In genomic region chr18:13191779-13192178, GRCh38 we compare ENCODE assay signal across 25 cellular contexts. TPM values are rescaled to one million over a fixed set of nuclear protein-coding genes. Genes with fewer than 3 reads are reported as not detected.
A peak's percentile ranks its signal among the peaks of the same experiment; 100 is the strongest.
DNase-seq lines count a peak whose midpoint lies in the region; ATAC-seq, FAIRE-seq and TF ChIP-seq lines count a peak whose summit lies in the region.
"Had no signal": no experiment of that assay in that cellular context is flagged by ENCODE, and none has a peak within 500 bp of the region (broad histone marks: within the 10 kb centered on the region; RNA-seq: fewer than 3 reads in every experiment).

No MANE protein-coding gene starts in this region.

- H3K27me3 ChIP-seq in cardiac muscle cell (no peaks in the 10 kb centered on the region), right atrium auricular region (no peaks in the 10 kb centered on the region), right lobe of liver (no peaks in the 10 kb centered on the region), ovary (no peaks in the 10 kb centered on the region)
- H3K27me3 ChIP-seq: brain microvascular endothelial cell, gastroesophageal sphincter, tibial nerve had no signal

- H3K4me3 ChIP-seq in cardiac muscle cell (no peak overlapping the region), right atrium auricular region (no peak overlapping the region), fibroblast of pulmonary artery (replicated peaks; ENCODE audit: low read depth, low read length) (no peak overlapping the region), right lobe of liver (no peak overlapping the region), kidney (ENCODE audit: low read length in 2 of 2) (no peak overlapping the region), ovary (no peak overlapping the region)
- H3K4me3 ChIP-seq: gastroesophageal sphincter, psoas muscle, tibial nerve had no signal

- DNase-seq in cardiac muscle cell (ENCODE audit: low read depth in 1 of 2, low spot score in 1 of 2) (peak; percentile 40 to 60), right atrium auricular region (ENCODE audit: low spot score) (no peak), fibroblast of pulmonary artery (ENCODE audit: low read depth) (peak; percentile 18), right lobe of liver (no peak), kidney (no peak), ovary (no peak), NCI-H187 treated with DMSO at 0.1 percent for 48 hours (lab: John Stamatoyannopoulos, UW) (no peak)
- no peak for DNase-seq in effector CD4-positive, alpha-beta T cell
- DNase-seq: activated CD4-positive, alpha-beta T cell treated with anti-CD3 and anti-CD28 coated beads, Interleukin-2, amount 50 U/mL, for 48 hours; activated naive CD4-positive, alpha-beta T cell treated with anti-CD3 and anti-CD28 coated beads, Interleukin-2, amount 10 ng/mL, durations not matched to agents 7 days and 5 days; activated T-cell treated with anti-CD3 and anti-CD28 coated beads for 4 hours; brain microvascular endothelial cell; C1 segment of cervical spinal cord; natural killer cell; NCI-H146; NK-92 treated with Interleukin-12 subunit alpha and Interleukin-12 subunit beta, amount 100 ng/mL, for 24 hours; psoas muscle; RPMI8226; stimulated activated CD4-positive, alpha-beta T cell treated with anti-CD3 and anti-CD28 coated beads, Interleukin-15, amount 100 ng/mL, for 24 hours; stimulated activated naive B cell treated with anti-CD40 and anti-IgM and Interleukin-4, amounts not matched to agents 10 μg/mL and 1 μg/mL and 100 μg/mL, for 72 hours; SW 1271 had no signal

- FAIRE-seq in kidney (lab: Jason Lieb, UNC): no peak

- H3K9ac ChIP-seq in kidney (ENCODE audit: low read length in 2 of 2): no peak overlapping the region

- no peak for TF ChIP-seq POLR2A in right lobe of liver (IDR thresholded peaks at IDR 0.05)
- TF ChIP-seq POLR2A in ovary (IDR thresholded peaks at IDR 0.05): no peak

- TF ChIP-seq EP300 in ovary (IDR thresholded peaks at IDR 0.05): no peak

- H3K36me3 ChIP-seq in cardiac muscle cell: no peaks in the 10 kb centered on the region
- H3K36me3 ChIP-seq in right atrium auricular region: no peaks in the 10 kb centered on the region
- no peaks in the 10 kb centered on the region for H3K36me3 ChIP-seq in right lobe of liver
- H3K36me3 ChIP-seq in kidney (ENCODE audit: control insufficient read depth in 1 of 2, insufficient read depth in 2 of 2, low read length in 2 of 2): no peaks in the 10 kb centered on the region
- no peaks in the 10 kb centered on the region for H3K36me3 ChIP-seq in ovary
- H3K36me3 ChIP-seq: brain microvascular endothelial cell, gastroesophageal sphincter, tibial nerve had no signal

- intact Hi-C loops in right lobe of liver (cut with DNase I) (no loop called here), kidney (cut with DNase I) (no loop called here), ovary (cut with DNase I) (no loop called here)

- H3K27ac ChIP-seq in cardiac muscle cell (no peak overlapping the region), right atrium auricular region (no peak overlapping the region), right lobe of liver (no peak overlapping the region), kidney (ENCODE audit: low read depth in 2 of 2, low read length in 2 of 2) (no peak overlapping the region), ovary (no peak overlapping the region)
- H3K27ac ChIP-seq: brain microvascular endothelial cell, epithelial cell of prostate, gastroesophageal sphincter, psoas muscle, tibial nerve had no signal

- 38% methylated on average over 4 of the region's 7 CpGs for WGBS in right lobe of liver (ENCODE audit: insufficient coverage, low coverage, low lambda C conversion rate, missing lambda C conversion rate)
- 18 to 35% (median 20%) methylated on average over 7 of the region's 7 CpGs for WGBS in ovary, 3 donors

- H3K4me1 ChIP-seq in cardiac muscle cell (ENCODE audit: low read depth): peaks cover 5% of the 10 kb centered on the region
- peaks cover 0 to 9% of the 10 kb centered on the region in 2 donors for H3K4me1 ChIP-seq in right atrium auricular region
- peaks cover 0 to 1% (median 0%) of the 10 kb centered on the region in 4 donors for H3K4me1 ChIP-seq in right lobe of liver
- no peaks in the 10 kb centered on the region for H3K4me1 ChIP-seq in kidney (ENCODE audit: control insufficient read depth in 1 of 2, insufficient read depth in 1 of 2, low read depth in 1 of 2, low read length in 2 of 2)
- no peaks in the 10 kb centered on the region for H3K4me1 ChIP-seq in ovary (ENCODE audit: insufficient read depth)
- H3K4me1 ChIP-seq: gastroesophageal sphincter, psoas muscle, tibial nerve had no signal

- TF ChIP-seq CTCF in cardiac muscle cell (IDR thresholded peaks at IDR 0.05; ENCODE audit: low read depth, low read length) (no peak), right atrium auricular region (IDR thresholded peaks at IDR 0.05) (no peak), fibroblast of pulmonary artery (IDR thresholded peaks at IDR 0.05; ENCODE audit: low read length, missing control alignments) (no peak), right lobe of liver (IDR thresholded peaks at IDR 0.05) (no peak), kidney (IDR thresholded peaks at IDR 0.05; ENCODE audit: borderline replicate concordance, extremely low read depth, insufficient read depth) (no peak), ovary (IDR thresholded peaks at IDR 0.05) (no peak)

- H3K9me3 ChIP-seq in cardiac muscle cell (ENCODE audit: low read depth) (no peaks in the 10 kb centered on the region), right atrium auricular region (peaks cover 0 to 3% of the 10 kb centered on the region in 2 donors), right lobe of liver (no peaks in the 10 kb centered on the region), kidney (ENCODE audit: control insufficient read depth in 1 of 2, low read length in 2 of 2) (no peaks in the 10 kb centered on the region), ovary (peaks cover 0 to 2% of the 10 kb centered on the region in 2 donors)
- H3K9me3 ChIP-seq: psoas muscle had no signal

- ATAC-seq in right lobe of liver: peak in 3 of 4 donors; percentile 32 to 55 (median 44)
- ATAC-seq: gastroesophageal sphincter; natural killer cell; psoas muscle; stimulated activated naive B cell treated with anti-CD40 and anti-IgM and Interleukin-4, amounts not matched to agents 10 μg/mL and 1 μg/mL and 100 μg/mL, for 72 hours had no signal

RNA-seq across cellular contexts. Expression of gene LDLRAD4, which starts 26.8 kb away (rescaled TPM):
- total RNA-seq in cardiac muscle cell (7.9 and 10.5 TPM in 2 replicates), right atrium auricular region (10 to 100 TPM; 33.1 to 41.2 TPM), right lobe of liver (10 to 100 TPM; 10.6 to 66.4 (median 18.7) TPM), kidney (42.3 TPM), ovary (10 to 100 TPM in 4 of 7 donors, 1 to 10 TPM in 3; 4.1 to 31.6 (median 10.5) TPM)
- polyA plus RNA-seq in cardiac muscle cell (7.6 and 11.5 TPM in 2 replicates), kidney (ENCODE audit: insufficient read depth, low read depth, low replicate concordance) (2.3 TPM), ovary (1 to 10 TPM; 2.3 to 8.3 TPM)
- total RNA-seq: MCF 10A had no signal

Comparison
In these comparisons a context has a peak if more than half of its experiments do, and no peak if none do; other contexts are left out.
1. DNase-seq: peak in cardiac muscle cell (2 of 2) and fibroblast of pulmonary artery (single experiment); none in right atrium auricular region (single experiment), right lobe of liver (0 of 3), kidney (single experiment), effector CD4-positive, alpha-beta T cell (single experiment), ovary (0 of 5) and NCI-H187 treated with DMSO at 0.1 percent for 48 hours (single experiment).